Comparison of ENCODE assay signal across 29 cellular contexts in the genomic region with DNA sequence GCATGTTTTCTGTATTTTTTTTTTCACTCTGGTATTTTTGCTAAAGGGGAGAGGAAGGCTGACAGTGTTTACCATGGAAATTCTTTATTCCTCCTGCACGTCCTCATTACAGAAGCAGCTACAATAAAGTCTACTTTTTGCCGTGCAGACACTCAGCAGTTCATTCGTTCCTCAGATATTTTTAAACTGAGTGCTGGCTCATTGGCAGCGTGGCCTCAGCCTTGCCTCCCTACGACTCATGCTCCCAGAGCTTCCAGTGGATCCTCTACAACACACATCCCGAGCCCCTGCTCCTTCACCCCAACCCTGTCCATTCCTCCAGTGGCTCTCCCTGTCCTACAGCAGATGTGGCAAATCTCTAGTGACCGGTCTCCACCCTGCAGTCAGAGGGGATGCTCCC.
DNase-seq lines count a peak whose midpoint lies in the region; ATAC-seq, FAIRE-seq and TF ChIP-seq lines count a peak whose summit lies in the region.
"Had no signal": no experiment of that assay in that cellular context is flagged by ENCODE, and none has a peak within 500 bp of the region (broad histone marks: within the 10 kb centered on the region; RNA-seq: fewer than 3 reads in every experiment).

No MANE protein-coding gene starts in this region.

- ATAC-seq in A549 (peak in 1 of 2 experiments; percentile 61; a peak in 3 of 6 replicates), psoas muscle (no peak), GM21447 (IDR thresholded peaks at IDR 0.05; ENCODE audit: unreplicated experiment) (no peak)
- ATAC-seq: activated CD8-positive, alpha-beta T cell treated with anti-CD3 and anti-CD28 coated beads, Interleukin-2, amount 10 ng/mL, durations not matched to agents 7 days and 5 days; K562 had no signal

- TF ChIP-seq CTCF in A549 (IDR thresholded peaks at IDR 0.05), result no peak
- no peak for TF ChIP-seq CTCF in SK-N-SH (IDR thresholded peaks at IDR 0.05)
- TF ChIP-seq CTCF in psoas muscle (IDR thresholded peaks at IDR 0.05), result no peak

- H3K36me3 ChIP-seq in SK-N-SH (replicated peaks in 1 of 2; ENCODE audit: control insufficient read depth in 1 of 2, insufficient read depth in 2 of 2, low read length in 1 of 2), result no peaks in the 10 kb centered on the region
- no peaks in the 10 kb centered on the region for H3K36me3 ChIP-seq in psoas muscle (ENCODE audit: insufficient read depth in 1 of 2, low read depth in 1 of 2)
- H3K36me3 ChIP-seq: adrenal gland, cardiac muscle cell, thoracic aorta had no signal

- CTCF ChIA-PET in A549 (lab: Yijun Ruan, JAX) (interaction anchor here (1.2 kb wide), 1 partner anchor 22 kb away, joined by 3 read pairs; no protein-coding TSS in a partner anchor), SK-N-SH (lab: Yijun Ruan, JAX) (interaction anchor here (1.4 kb wide), 1 partner anchor 76 kb away, joined by 3 read pairs; no protein-coding TSS in a partner anchor)

- no peaks in the 10 kb centered on the region for H3K9me2 ChIP-seq in SK-N-SH

- no peak overlapping the region for H3K9ac ChIP-seq in SK-N-SH

- no peak for FAIRE-seq in A549 (lab: Jason Lieb, UNC)
- FAIRE-seq: endometrium, GM18507, H54, islet of Langerhans, K562 had no signal

- peak overlapping the region; percentile 51 to 71; a peak in 4 of 6 replicates for H3K27ac ChIP-seq in A549
- H3K27ac ChIP-seq in SK-N-SH (ENCODE audit: low read depth in 2 of 2, low read length in 1 of 2), result no peak overlapping the region
- H3K27ac ChIP-seq in psoas muscle, result no peak overlapping the region
- H3K27ac ChIP-seq: adrenal gland, cardiac muscle cell, foreskin keratinocyte, hepatocyte, thoracic aorta had no signal

- 31% methylated on average over 7 of the region's 7 CpGs for whole genome bisulfite sequencing in A549 (ENCODE audit: missing lambda C conversion rate)
- 42% methylated on average over 7 of the region's 7 CpGs for WGBS in SK-N-SH (ENCODE audit: low lambda C conversion rate)
- 61 to 70% (median 68%) methylated on average over 7 of the region's 7 CpGs for WGBS in psoas muscle, 3 donors

- H3K4me2 ChIP-seq in A549 (peak overlapping the region; percentile 64), SK-N-SH (peak overlapping the region; percentile 7; the same call in 1 of the 2 replicates)
- H3K4me2 ChIP-seq: hepatocyte had no signal

- no peak for TF ChIP-seq POLR2A in A549 (IDR thresholded peaks at IDR 0.05; ENCODE audit: low read length)

- no peak for TF ChIP-seq EP300 in A549 (IDR thresholded peaks at IDR 0.05)
- TF ChIP-seq EP300 in SK-N-SH (IDR thresholded peaks at IDR 0.05; ENCODE audit: borderline replicate concordance in 1 of 2, low read depth in 1 of 2, low read length in 1 of 2), result no peak

- no peaks in the 10 kb centered on the region for H4K20me1 ChIP-seq in SK-N-SH (ENCODE audit: insufficient read depth)

- H3K9me3 ChIP-seq in A549, result peaks cover 26% of the 10 kb centered on the region
- H3K9me3 ChIP-seq in SK-N-SH, result no peaks in the 10 kb centered on the region
- peaks cover 4% of the 10 kb centered on the region for H3K9me3 ChIP-seq in psoas muscle
- H3K9me3 ChIP-seq: adrenal gland had no signal

- H2AFZ ChIP-seq in SK-N-SH (ENCODE audit: low read depth), result peak overlapping the region; percentile 39; the same call in 1 of the 2 replicates
- H2AFZ ChIP-seq: hepatocyte had no signal

- POLR2A ChIA-PET in A549 (lab: Yijun Ruan, JAX), result interaction anchor here (0.6 kb wide), 1 partner anchor 35 kb away, joined by 4 read pairs; no protein-coding TSS in a partner anchor
- POLR2A ChIA-PET in SK-N-SH (lab: Yijun Ruan, JAX), result no interaction called here

- H3K4me3 ChIP-seq in A549 (no peak overlapping the region), SK-N-SH (ENCODE audit: low read depth in 2 of 2, low read length in 1 of 2) (no peak overlapping the region), psoas muscle (no peak overlapping the region)
- H3K4me3 ChIP-seq: adrenal gland, cardiac muscle cell, hepatocyte, K562, thoracic aorta had no signal

- H3K27me3 ChIP-seq in SK-N-SH (ENCODE audit: insufficient read depth), result no peaks in the 10 kb centered on the region
- H3K27me3 ChIP-seq in psoas muscle (ENCODE audit: insufficient read depth in 3 of 3, low read length in 2 of 3), result no peaks in the 10 kb centered on the region
- H3K27me3 ChIP-seq: adrenal gland, cardiac muscle cell, foreskin keratinocyte, hepatocyte had no signal

- H3K4me1 ChIP-seq in A549 (peaks cover 18% of the 10 kb centered on the region), SK-N-SH (ENCODE audit: control insufficient read depth in 1 of 2, insufficient read depth in 2 of 2, low read depth in 1 of 2, low read length in 1 of 2) (peaks cover 0 to 15% of the 10 kb centered on the region in 2 experiments; a peak in 1 of 4 replicates), psoas muscle (no peaks in the 10 kb centered on the region)
- H3K4me1 ChIP-seq: adrenal gland, foreskin keratinocyte had no signal

- H3K79me2 ChIP-seq in SK-N-SH (ENCODE audit: insufficient read depth), result no peaks in the 10 kb centered on the region
- H3K79me2 ChIP-seq: hepatocyte had no signal

- intact Hi-C loops in psoas muscle (cut with DNase I), result no loop called here

- TF ChIP-seq RAD21 in A549 (conservative IDR thresholded peaks at IDR 0.05 in 1 of 2, IDR thresholded peaks at IDR 0.05 in 1 of 2) (no peak), SK-N-SH (IDR thresholded peaks at IDR 0.05; ENCODE audit: low read length) (no peak)

- DNase-seq in A549 (ENCODE audit: low read depth in 1 of 2, low spot score in 1 of 2) (no peak), GM04503 (ENCODE audit: low read depth) (peak; percentile 30), SK-N-SH (no peak), hepatic stellate cell (ENCODE audit: low spot score) (peak; percentile 28), psoas muscle (no peak), LoVo (ENCODE audit: low spot score) (no peak), occipital lobe (lab: John Stamatoyannopoulos, UW) (no peak)
- DNase-seq: 8988T; activated CD4-positive, CD25-positive, alpha-beta regulatory T cell; activated CD8-positive, alpha-beta T cell treated with anti-CD3 and anti-CD28 coated beads, Interleukin-2, amount 10 ng/mL, durations not matched to agents 7 days and 5 days; activated gamma-delta T cell treated with Interleukin-2 at 50 U/mL for 16 hours; activated T-cell treated with anti-CD3 and anti-CD28 coated beads, Interleukin-2, amount 50 U/mL, for 1 hour; adrenal gland; NCI-H187; NCI-H2227 treated with DMSO at 0.1 percent for 48 hours; NCI-H748 treated with DMSO at 0.1 percent for 48 hours; stimulated activated CD4-positive, alpha-beta T cell treated with anti-CD3 and anti-CD28 coated beads, Interleukin-1b, Interleukin-23, amount 100 ng/mL, for 48 hours; stimulated activated naive CD4-positive, alpha-beta T cell; SW 1271 had no signal

- no peaks in the 10 kb centered on the region for H3F3A ChIP-seq in SK-N-SH (replicated peaks; ENCODE audit: insufficient read depth)

TF ChIP-seq in A549, 52 proteins besides CTCF, POLR2A, EP300 and RAD21 (continues in another document):
- no peak for TF ChIP-seq EHF (CRISPR knock-in tag; IDR thresholded peaks at IDR 0.05)
- TF ChIP-seq NPAS2 (CRISPR knock-in tag; IDR thresholded peaks at IDR 0.05; ENCODE audit: borderline replicate concordance), result no peak
- no peak for TF ChIP-seq CHD2 (IDR thresholded peaks at IDR 0.05; ENCODE audit: low read length, partially characterized antibody)
- TF ChIP-seq MYC (IDR thresholded peaks at IDR 0.05; ENCODE audit: borderline replicate concordance, low read length), result no peak
- TF ChIP-seq SMC3 (IDR thresholded peaks at IDR 0.05), result no peak
- TF ChIP-seq ZSCAN20 (CRISPR knock-in tag; IDR thresholded peaks at IDR 0.05), result no peak
- TF ChIP-seq RNF2 (IDR thresholded peaks at IDR 0.05; ENCODE audit: borderline replicate concordance, low read depth), result no peak
- no peak for TF ChIP-seq RARB (CRISPR knock-in tag; IDR thresholded peaks at IDR 0.05)
- TF ChIP-seq HMGXB4 (CRISPR knock-in tag; IDR thresholded peaks at IDR 0.05; ENCODE audit: borderline replicate concordance), result no peak

TF ChIP-seq in SK-N-SH, 30 proteins besides CTCF, POLR2A, EP300 and RAD21:
- TF ChIP-seq YY1 (IDR thresholded peaks at IDR 0.05; ENCODE audit: low read depth) (no peak), SMC3 (IDR thresholded peaks at IDR 0.05; ENCODE audit: low read depth, low read length) (no peak), NRF1 (IDR thresholded peaks at IDR 0.05; ENCODE audit: low read depth, low read length) (no peak), FOSL2 (IDR thresholded peaks at IDR 0.05; ENCODE audit: borderline replicate concordance, low read depth) (peak; percentile 26; the same call in 1 of the 2 replicates)

Comparison
In these comparisons a context has a peak if more than half of its experiments do, and no peak if none do; other contexts are left out.
1. DNase-seq: peak in GM04503 (single experiment) and hepatic stellate cell (single experiment); none in A549 (0 of 2), SK-N-SH (single experiment), psoas muscle (0 of 2), LoVo (single experiment) and occipital lobe (single experiment).
2. H3K27ac ChIP-seq: peak in A549 (2 of 2); none in SK-N-SH (0 of 2) and psoas muscle (single experiment).
3. Of the 12 proteins assayed by ChIP-seq in both A549 and SK-N-SH: peak only in A549: none; only in SK-N-SH: FOSL2; in both: none; in neither: 11.